Comparison of ENCODE assay signal across 13 cellular contexts in genomic region chr1:168654198-168654910, GRCh38.
"Had no signal": no experiment of that assay in that cellular context is flagged by ENCODE, and none has a peak within 500 bp of the region (broad histone marks: within the 10 kb centered on the region; RNA-seq: fewer than 3 reads in every experiment).

No MANE protein-coding gene starts in this region.

- H3K4me1 ChIP-seq: esophagus squamous epithelium, heart right ventricle, parathyroid adenoma had no signal

- H3K9ac ChIP-seq: parathyroid adenoma had no signal

- H3K27me3 ChIP-seq: esophagus squamous epithelium, gastrocnemius medialis, heart right ventricle, transverse colon had no signal

- H2AFZ ChIP-seq: parathyroid adenoma had no signal

- H3K4me3 ChIP-seq: esophagus squamous epithelium, gastrocnemius medialis, heart right ventricle, smooth muscle cell, transverse colon had no signal

- H3K79me2 ChIP-seq: parathyroid adenoma had no signal

- H3K27ac ChIP-seq: esophagus squamous epithelium, gastrocnemius medialis, heart right ventricle, parathyroid adenoma, transverse colon had no signal

- H3K4me2 ChIP-seq: smooth muscle cell had no signal

- H3K9me3 ChIP-seq: esophagus squamous epithelium, gastrocnemius medialis, heart right ventricle, transverse colon had no signal

- DNase-seq: activated CD8-positive, alpha-beta memory T cell treated with anti-CD3 and anti-CD28 coated beads, Interleukin-2, amount 50 U/mL, for 48 hours; activated CD8-positive, alpha-beta T cell treated with anti-CD3 and anti-CD28 coated beads for 36 hours; aorta; esophagus squamous epithelium; heart right ventricle; kidney; left ventricle myocardium superior; stimulated activated naive B cell treated with anti-CD40 and anti-IgM and Interleukin-4, amounts not matched to agents 10 μg/mL and 1 μg/mL and 100 μg/mL, for 72 hours; SW 1271; transverse colon had no signal

- H3K36me3 ChIP-seq: esophagus squamous epithelium, gastrocnemius medialis, heart right ventricle, transverse colon had no signal

- ATAC-seq: activated CD8-positive, alpha-beta T cell treated with anti-CD3 and anti-CD28 coated beads for 36 hours; heart right ventricle; left ventricle myocardium superior; stimulated activated naive B cell treated with anti-CD40 and anti-IgM and Interleukin-4, amounts not matched to agents 10 μg/mL and 1 μg/mL and 100 μg/mL, for 72 hours had no signal
